ENCODE assay signal across 8 cellular contexts in the genomic region with DNA sequence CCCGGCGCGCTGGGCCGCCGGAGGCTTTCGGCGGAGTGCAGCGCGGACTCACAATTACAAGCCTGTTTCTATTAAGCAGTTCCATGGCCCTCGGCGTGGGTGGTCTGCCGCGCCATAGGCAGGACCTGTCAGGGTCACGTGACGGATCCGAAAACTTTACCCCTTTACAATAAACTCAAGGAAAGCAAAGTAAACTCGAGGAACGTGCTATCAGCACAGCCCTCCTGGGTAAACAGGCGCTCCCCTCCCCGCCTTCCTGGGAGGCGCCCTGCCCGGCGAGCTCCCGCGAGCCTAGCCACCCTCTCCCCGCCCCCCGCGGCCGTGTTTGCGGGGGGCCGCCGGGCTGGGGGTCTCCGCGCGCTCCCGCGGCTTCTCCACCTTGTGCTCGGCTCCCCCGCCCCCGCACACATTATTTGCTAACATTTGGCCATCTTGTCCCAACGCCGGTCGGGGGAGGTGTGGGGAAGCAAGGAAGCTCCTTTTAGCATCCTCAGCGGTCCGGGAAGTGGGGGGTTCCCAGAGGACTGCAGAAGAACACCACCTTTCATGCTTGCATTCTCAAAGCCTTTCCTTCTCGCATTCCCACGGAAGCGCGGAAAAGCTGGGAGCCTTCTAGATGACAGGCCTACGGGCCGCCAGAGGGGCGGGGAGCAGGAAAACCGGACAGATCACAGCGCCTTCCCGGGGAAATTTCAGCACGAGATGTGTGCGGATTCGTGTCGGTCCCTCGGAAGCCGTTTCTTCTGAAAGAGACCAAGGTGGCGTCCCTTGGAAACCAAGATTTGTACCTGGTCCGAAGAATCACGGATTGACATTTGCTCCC. TPM values are rescaled to one million over a fixed set of nuclear protein-coding genes. Genes with fewer than 3 reads are reported as not detected.
A peak's percentile ranks its signal among the peaks of the same experiment; 100 is the strongest.
DNase-seq lines count a peak whose midpoint lies in the region; TF ChIP-seq lines count a peak whose summit lies in the region.

A gene (minus strand): TSS at position 236 of the 823 bp plus-strand sequence.

- POLR2A ChIA-PET in MCF 10A (lab: Yijun Ruan, JAX) = interaction anchor here (1.0 kb wide), 3 partner anchors 10 to 106 kb away, joined by 3 to 4 read pairs (median 4); no protein-coding TSS in a partner anchor

- H3K9me3 Mint-ChIP-seq in MCF 10A (ENCODE audit: unreplicated experiment) = no peaks in the 10 kb centered on the region

- intact Hi-C loops in MCF 10A (cut with micrococcal nuclease) = loop anchor here (10.0 kb wide), 1 partner anchor 322 kb away; no protein-coding TSS in a partner anchor

- peaks cover 11% of the 10 kb centered on the region for H3K36me3 Mint-ChIP-seq in MCF 10A (ENCODE audit: insufficient read depth, unreplicated experiment)

- no peaks in the 10 kb centered on the region for H3K27me3 Mint-ChIP-seq in MCF 10A (ENCODE audit: insufficient read depth, unreplicated experiment)

- peak within 1 kb of the TSS; percentile 81 for H3K4me3 Mint-ChIP-seq in MCF 10A (ENCODE audit: unreplicated experiment)

- CTCF ChIA-PET in MCF 10A (lab: Yijun Ruan, JAX) = interaction anchor here (0.8 kb wide), 1 partner anchor 91 kb away, joined by 3 read pairs; no protein-coding TSS in a partner anchor

- no TSS peak for BruUV-seq in MCF 10A (replicated peaks; lab: Mats Ljungman, UMichigan)

- peak within 1 kb of the TSS; percentile 60 for H3K4me3 ChIP-seq in skeletal muscle cell (ENCODE audit: low read depth, low read length)

- peak within 1 kb of the TSS; percentile 40 for H3K27ac Mint-ChIP-seq in MCF 10A (ENCODE audit: low read depth, unreplicated experiment)

- peaks cover 15% of the 10 kb centered on the region for H3K4me1 Mint-ChIP-seq in MCF 10A (ENCODE audit: insufficient read depth, unreplicated experiment)

- no peak for TF ChIP-seq CTCF in MCF 10A (IDR thresholded peaks at IDR 0.05; ENCODE audit: unreplicated experiment)

- DNase-seq in NCI-H1092 (lab: John Stamatoyannopoulos, UW) (peak; percentile 25), NCI-H1092 treated with DMSO at 0.1 percent for 48 hours (lab: John Stamatoyannopoulos, UW) (no peak), SK-N-DZ (ENCODE audit: low spot score) (peak; percentile 50), MCF 10A (ENCODE audit: unreplicated experiment) (peak; percentile 49), iPS-NIHi11 (ENCODE audit: low spot score) (peak; percentile 58), skeletal muscle cell (ENCODE audit: low read depth) (no peak), NOMO-1 (lab: John Stamatoyannopoulos, UW; ENCODE audit: unreplicated experiment in 2 of 2) (no peak)
- DNase-seq in activated CD4-positive, CD25-positive, alpha-beta regulatory T cell (lab: John Stamatoyannopoulos, UW) = no peak

RNA-seq across cellular contexts. Expression of the gene that starts here (rescaled TPM):
- polyA plus RNA-seq in SK-N-DZ (2014; cell fraction: cytosol; rRNA removed) = 6.5 and 7.5 TPM in 2 replicates
- 11.4 and 18.6 TPM in 2 replicates for polyA plus RNA-seq in SK-N-DZ (2014; cell fraction: nucleus; rRNA removed)
- 3.6 and 4.7 TPM in 2 replicates for total RNA-seq in MCF 10A (2022)

Comparison
In these comparisons a context has a peak if more than half of its experiments do, and no peak if none do; other contexts are left out.
1. DNase-seq: peak in NCI-H1092 (single experiment), SK-N-DZ (single experiment), MCF 10A (single experiment) and iPS-NIHi11 (single experiment); none in NCI-H1092 treated with DMSO at 0.1 percent for 48 hours (single experiment), skeletal muscle cell (single experiment), activated CD4-positive, CD25-positive, alpha-beta regulatory T cell (0 of 4) and NOMO-1 (0 of 2).